2 cellular contexts compared by ENCODE assay signal in the genomic region with DNA sequence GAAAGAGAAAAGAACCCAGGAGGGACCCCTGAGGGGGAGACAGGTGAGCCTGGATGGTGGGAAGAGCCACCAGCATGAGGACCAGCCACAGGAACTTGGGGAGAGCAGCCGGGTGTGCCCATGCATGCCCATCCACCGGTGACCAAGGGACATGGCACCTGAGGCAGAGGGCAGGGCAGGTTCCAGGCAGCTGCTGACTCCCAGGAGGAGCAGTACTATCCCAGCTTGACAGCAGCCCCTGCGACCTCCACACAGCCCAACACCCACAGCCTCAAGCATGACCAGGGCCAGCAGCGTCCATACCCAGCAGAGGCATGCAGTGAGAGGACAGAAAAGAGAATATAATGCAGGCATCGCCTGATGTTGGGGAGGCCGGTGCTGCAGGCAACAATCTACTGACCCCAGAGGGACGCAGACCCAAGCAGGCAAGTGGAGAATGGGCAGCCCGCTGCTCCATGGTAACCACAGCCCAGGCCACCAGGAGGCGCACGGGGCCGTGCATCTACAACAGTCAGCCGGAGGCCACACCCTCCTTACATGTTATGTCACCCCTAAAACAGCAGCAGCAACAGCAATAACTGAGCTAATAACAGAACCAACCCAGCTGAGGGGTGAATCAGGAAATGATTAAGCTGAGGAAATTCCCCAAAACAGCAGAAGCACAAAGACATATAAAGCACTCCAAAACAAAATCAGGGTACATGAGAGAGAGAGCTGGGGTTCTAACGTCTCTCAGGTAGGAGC.
TF ChIP-seq lines count a peak whose summit lies in the region.

No MANE protein-coding gene starts in this region.

TF ChIP-seq in HEK293T, 16 proteins besides CTCF, POLR2A, EP300 and RAD21:
- TF ChIP-seq SP1 (IDR thresholded peaks at IDR 0.05) = no peak
- TF ChIP-seq FOXM1 (IDR thresholded peaks at IDR 0.05; ENCODE audit: borderline replicate concordance) = no peak
- TF ChIP-seq FOXK2 (IDR thresholded peaks at IDR 0.05) = no peak
- no peak for TF ChIP-seq TARDBP (IDR thresholded peaks at IDR 0.05)
- TF ChIP-seq ARNT (IDR thresholded peaks at IDR 0.05) = no peak
- no peak for TF ChIP-seq SUZ12 (IDR thresholded peaks at IDR 0.05)
- no peak for TF ChIP-seq L3MBTL2 (conservative IDR thresholded peaks at IDR 0.05)
- TF ChIP-seq FOXA1 (IDR thresholded peaks at IDR 0.05) = no peak
- no peak for TF ChIP-seq CTBP1 (IDR thresholded peaks at IDR 0.05; ENCODE audit: borderline replicate concordance)
- no peak for TF ChIP-seq LEF1 (IDR thresholded peaks at IDR 0.05; ENCODE audit: borderline replicate concordance)
- TF ChIP-seq BHLHE40 (IDR thresholded peaks at IDR 0.05; ENCODE audit: borderline replicate concordance) = no peak
- no peak for TF ChIP-seq ELF4 (IDR thresholded peaks at IDR 0.05)
- TF ChIP-seq, protein P1, sequence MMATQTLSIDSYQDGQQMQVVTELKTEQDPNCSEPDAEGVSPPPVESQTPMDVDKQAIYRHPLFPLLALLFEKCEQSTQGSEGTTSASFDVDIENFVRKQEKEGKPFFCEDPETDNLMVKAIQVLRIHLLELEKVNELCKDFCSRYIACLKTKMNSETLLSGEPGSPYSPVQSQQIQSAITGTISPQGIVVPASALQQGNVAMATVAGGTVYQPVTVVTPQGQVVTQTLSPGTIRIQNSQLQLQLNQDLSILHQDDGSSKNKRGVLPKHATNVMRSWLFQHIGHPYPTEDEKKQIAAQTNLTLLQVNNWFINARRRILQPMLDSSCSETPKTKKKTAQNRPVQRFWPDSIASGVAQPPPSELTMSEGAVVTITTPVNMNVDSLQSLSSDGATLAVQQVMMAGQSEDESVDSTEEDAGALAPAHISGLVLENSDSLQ (IDR thresholded peaks at IDR 0.05) = no peak

TF ChIP-seq in HepG2, 621 proteins besides CTCF, POLR2A, EP300 and RAD21 (continues in another document):
- no peak for TF ChIP-seq ATAD3A (CRISPR knock-in tag; IDR thresholded peaks at IDR 0.05)
- no peak; the same call in 1 of the 2 replicates for TF ChIP-seq THAP9 (CRISPR knock-in tag; IDR thresholded peaks at IDR 0.05; ENCODE audit: borderline replicate concordance)
- no peak for TF ChIP-seq MTA3 (CRISPR knock-in tag; IDR thresholded peaks at IDR 0.05)
- no peak for TF ChIP-seq ZNF530 (CRISPR knock-in tag; IDR thresholded peaks at IDR 0.05; ENCODE audit: low read depth)
- TF ChIP-seq ZNF674 (CRISPR knock-in tag; IDR thresholded peaks at IDR 0.05; ENCODE audit: low read depth) = no peak
- no peak for TF ChIP-seq ZNF557 (CRISPR knock-in tag; IDR thresholded peaks at IDR 0.05)
- no peak for TF ChIP-seq ZBTB2 (CRISPR knock-in tag; IDR thresholded peaks at IDR 0.05; ENCODE audit: low read depth)
- TF ChIP-seq ZNF724P (CRISPR knock-in tag; IDR thresholded peaks at IDR 0.05; ENCODE audit: borderline replicate concordance) = no peak
- TF ChIP-seq ZNF644 (CRISPR knock-in tag; IDR thresholded peaks at IDR 0.05; ENCODE audit: low read depth) = no peak
- no peak for TF ChIP-seq ZNF337 (CRISPR knock-in tag; IDR thresholded peaks at IDR 0.05; ENCODE audit: borderline replicate concordance, low read depth)
- TF ChIP-seq NFKBIZ (CRISPR knock-in tag; IDR thresholded peaks at IDR 0.05) = no peak
- TF ChIP-seq RFX5 (IDR thresholded peaks at IDR 0.05; ENCODE audit: low read depth, low read length) = no peak
- TF ChIP-seq, protein P2, sequence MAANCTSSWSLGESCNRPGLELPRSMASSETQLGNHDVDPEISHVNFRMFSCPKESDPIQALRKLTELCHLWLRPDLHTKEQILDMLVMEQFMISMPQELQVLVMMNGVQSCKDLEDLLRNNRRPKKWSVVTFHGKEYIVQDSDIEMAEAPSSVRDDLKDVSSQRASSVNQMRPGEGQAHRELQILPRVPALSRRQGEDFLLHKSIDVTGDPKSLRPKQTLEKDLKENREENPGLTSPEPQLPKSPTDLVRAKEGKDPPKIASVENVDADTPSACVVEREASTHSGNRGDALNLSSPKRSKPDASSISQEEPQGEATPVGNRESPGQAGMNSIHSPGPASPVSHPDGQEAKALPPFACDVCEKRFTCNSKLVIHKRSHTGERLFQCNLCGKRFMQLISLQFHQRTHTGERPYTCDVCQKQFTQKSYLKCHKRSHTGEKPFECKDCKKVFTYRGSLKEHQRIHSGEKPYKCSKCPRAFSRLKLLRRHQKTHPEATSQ (CRISPR knock-in tag; IDR thresholded peaks at IDR 0.05; ENCODE audit: borderline replicate concordance) = no peak
- peak; percentile 47; the same call in 1 of the 2 replicates for TF ChIP-seq ZNF317 (CRISPR knock-in tag; IDR thresholded peaks at IDR 0.05)
- no peak; the same call in 1 of the 2 replicates for TF ChIP-seq GPN1 (CRISPR knock-in tag; IDR thresholded peaks at IDR 0.05; ENCODE audit: borderline replicate concordance)
- TF ChIP-seq ZNF672 (CRISPR knock-in tag; IDR thresholded peaks at IDR 0.05) = no peak
- TF ChIP-seq GABPB1 (CRISPR knock-in tag; IDR thresholded peaks at IDR 0.05) = no peak
- TF ChIP-seq, protein P3, sequence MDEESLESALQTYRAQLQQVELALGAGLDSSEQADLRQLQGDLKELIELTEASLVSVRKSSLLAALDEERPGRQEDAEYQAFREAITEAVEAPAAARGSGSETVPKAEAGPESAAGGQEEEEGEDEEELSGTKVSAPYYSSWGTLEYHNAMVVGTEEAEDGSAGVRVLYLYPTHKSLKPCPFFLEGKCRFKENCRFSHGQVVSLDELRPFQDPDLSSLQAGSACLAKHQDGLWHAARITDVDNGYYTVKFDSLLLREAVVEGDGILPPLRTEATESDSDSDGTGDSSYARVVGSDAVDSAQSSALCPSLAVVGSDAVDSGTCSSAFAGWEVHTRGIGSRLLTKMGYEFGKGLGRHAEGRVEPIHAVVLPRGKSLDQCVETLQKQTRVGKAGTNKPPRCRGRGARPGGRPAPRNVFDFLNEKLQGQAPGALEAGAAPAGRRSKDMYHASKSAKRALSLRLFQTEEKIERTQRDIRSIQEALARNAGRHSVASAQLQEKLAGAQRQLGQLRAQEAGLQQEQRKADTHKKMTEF (CRISPR knock-in tag; IDR thresholded peaks at IDR 0.05) = 0 out of 2 replicates have a peak, but pooled peaks have one; percentile 26
- TF ChIP-seq FOXM1 (CRISPR knock-in tag; IDR thresholded peaks at IDR 0.05) = no peak
- no peak for TF ChIP-seq ZNF329 (CRISPR knock-in tag; IDR thresholded peaks at IDR 0.05; ENCODE audit: low read depth)
- 0 out of 2 replicates have a peak, but pooled peaks have one; percentile 21 for TF ChIP-seq ZMYM3 (CRISPR knock-in tag; IDR thresholded peaks at IDR 0.05)
- no peak for TF ChIP-seq GATA4 (IDR thresholded peaks at IDR 0.05; ENCODE audit: borderline replicate concordance, low read depth)
- TF ChIP-seq CHD4 (IDR thresholded peaks at IDR 0.05; ENCODE audit: borderline replicate concordance, low read length) = no peak
- no peak for TF ChIP-seq ZBTB1 (CRISPR knock-in tag; IDR thresholded peaks at IDR 0.05; ENCODE audit: borderline replicate concordance)
- TF ChIP-seq SRSF4 (IDR thresholded peaks at IDR 0.05; ENCODE audit: low read depth, low read length, poor library complexity, severe bottlenecking) = no peak
- TF ChIP-seq CBX1 (IDR thresholded peaks at IDR 0.05; ENCODE audit: low read depth) = peak; percentile 37
- TF ChIP-seq, protein P4, sequence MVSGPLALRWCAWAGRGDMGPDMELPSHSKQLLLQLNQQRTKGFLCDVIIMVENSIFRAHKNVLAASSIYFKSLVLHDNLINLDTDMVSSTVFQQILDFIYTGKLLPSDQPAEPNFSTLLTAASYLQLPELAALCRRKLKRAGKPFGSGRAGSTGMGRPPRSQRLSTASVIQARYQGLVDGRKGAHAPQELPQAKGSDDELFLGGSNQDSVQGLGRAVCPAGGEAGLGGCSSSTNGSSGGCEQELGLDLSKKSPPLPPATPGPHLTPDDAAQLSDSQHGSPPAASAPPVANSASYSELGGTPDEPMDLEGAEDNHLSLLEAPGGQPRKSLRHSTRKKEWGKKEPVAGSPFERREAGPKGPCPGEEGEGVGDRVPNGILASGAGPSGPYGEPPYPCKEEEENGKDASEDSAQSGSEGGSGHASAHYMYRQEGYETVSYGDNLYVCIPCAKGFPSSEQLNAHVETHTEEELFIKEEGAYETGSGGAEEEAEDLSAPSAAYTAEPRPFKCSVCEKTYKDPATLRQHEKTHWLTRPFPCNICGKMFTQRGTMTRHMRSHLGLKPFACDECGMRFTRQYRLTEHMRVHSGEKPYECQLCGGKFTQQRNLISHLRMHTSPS (CRISPR knock-in tag; IDR thresholded peaks at IDR 0.05; ENCODE audit: low read depth) = 0 out of 2 replicates have a peak, but pooled peaks have one; percentile 7
- 0 out of 2 replicates have a peak, but pooled peaks have one; percentile 35 for TF ChIP-seq ELF1 (CRISPR knock-in tag; IDR thresholded peaks at IDR 0.05)
- 0 out of 2 replicates have a peak, but pooled peaks have one; percentile 24 for TF ChIP-seq ZNF768 (CRISPR knock-in tag; IDR thresholded peaks at IDR 0.05)
- no peak for TF ChIP-seq ZNF432 (CRISPR knock-in tag; IDR thresholded peaks at IDR 0.05; ENCODE audit: borderline replicate concordance)
- TF ChIP-seq SAFB2 (CRISPR knock-in tag; IDR thresholded peaks at IDR 0.05; ENCODE audit: borderline replicate concordance, low read depth) = no peak
- TF ChIP-seq, protein P5, sequence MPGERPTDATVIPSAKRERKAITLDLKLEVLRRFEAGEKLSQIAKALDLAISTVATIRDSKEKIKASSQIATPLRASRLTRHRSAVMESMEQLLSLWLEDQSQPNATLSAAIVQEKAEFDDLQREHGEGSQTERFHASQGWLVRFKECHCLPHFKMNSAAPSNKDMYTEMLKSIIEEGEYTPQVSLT (CRISPR knock-in tag; IDR thresholded peaks at IDR 0.05; ENCODE audit: borderline replicate concordance, low read depth) = no peak
- TF ChIP-seq BHLHE40 (IDR thresholded peaks at IDR 0.05; ENCODE audit: low read length) = peak; percentile 19; the same call in 1 of the 2 replicates
- peak in 1 of 2 experiments; percentile 53; a peak in 1 of 4 replicates for TF ChIP-seq KLF16 (CRISPR knock-in tag; IDR thresholded peaks at IDR 0.05)
- TF ChIP-seq ZKSCAN8 (CRISPR knock-in tag; IDR thresholded peaks at IDR 0.05; ENCODE audit: borderline replicate concordance) = peak; percentile 57; the same call in 1 of the 2 replicates
- TF ChIP-seq TP53 (CRISPR knock-in tag; conservative IDR thresholded peaks at IDR 0.05) = no peak
- TF ChIP-seq, protein P6, sequence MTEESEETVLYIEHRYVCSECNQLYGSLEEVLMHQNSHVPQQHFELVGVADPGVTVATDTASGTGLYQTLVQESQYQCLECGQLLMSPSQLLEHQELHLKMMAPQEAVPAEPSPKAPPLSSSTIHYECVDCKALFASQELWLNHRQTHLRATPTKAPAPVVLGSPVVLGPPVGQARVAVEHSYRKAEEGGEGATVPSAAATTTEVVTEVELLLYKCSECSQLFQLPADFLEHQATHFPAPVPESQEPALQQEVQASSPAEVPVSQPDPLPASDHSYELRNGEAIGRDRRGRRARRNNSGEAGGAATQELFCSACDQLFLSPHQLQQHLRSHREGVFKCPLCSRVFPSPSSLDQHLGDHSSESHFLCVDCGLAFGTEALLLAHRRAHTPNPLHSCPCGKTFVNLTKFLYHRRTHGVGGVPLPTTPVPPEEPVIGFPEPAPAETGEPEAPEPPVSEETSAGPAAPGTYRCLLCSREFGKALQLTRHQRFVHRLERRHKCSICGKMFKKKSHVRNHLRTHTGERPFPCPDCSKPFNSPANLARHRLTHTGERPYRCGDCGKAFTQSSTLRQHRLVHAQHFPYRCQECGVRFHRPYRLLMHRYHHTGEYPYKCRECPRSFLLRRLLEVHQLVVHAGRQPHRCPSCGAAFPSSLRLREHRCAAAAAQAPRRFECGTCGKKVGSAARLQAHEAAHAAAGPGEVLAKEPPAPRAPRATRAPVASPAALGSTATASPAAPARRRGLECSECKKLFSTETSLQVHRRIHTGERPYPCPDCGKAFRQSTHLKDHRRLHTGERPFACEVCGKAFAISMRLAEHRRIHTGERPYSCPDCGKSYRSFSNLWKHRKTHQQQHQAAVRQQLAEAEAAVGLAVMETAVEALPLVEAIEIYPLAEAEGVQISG (CRISPR knock-in tag; IDR thresholded peaks at IDR 0.05) = 0 out of 2 replicates have a peak, but pooled peaks have one; percentile 40
- TF ChIP-seq NRL (CRISPR knock-in tag; IDR thresholded peaks at IDR 0.05; ENCODE audit: borderline replicate concordance) = 0 out of 2 replicates have a peak, but pooled peaks have one; percentile 25
- no peak for TF ChIP-seq ZBTB7B (CRISPR knock-in tag; IDR thresholded peaks at IDR 0.05)
- TF ChIP-seq ZNF781 (CRISPR knock-in tag; IDR thresholded peaks at IDR 0.05; ENCODE audit: borderline replicate concordance, not compliant biosample characterization) = no peak
- no peak for TF ChIP-seq ZNF264 (CRISPR knock-in tag; IDR thresholded peaks at IDR 0.05)
- peak; percentile 46; the same call in 1 of the 2 replicates for TF ChIP-seq KDM5B (CRISPR knock-in tag; IDR thresholded peaks at IDR 0.05; ENCODE audit: borderline replicate concordance)
- TF ChIP-seq, protein P7, sequence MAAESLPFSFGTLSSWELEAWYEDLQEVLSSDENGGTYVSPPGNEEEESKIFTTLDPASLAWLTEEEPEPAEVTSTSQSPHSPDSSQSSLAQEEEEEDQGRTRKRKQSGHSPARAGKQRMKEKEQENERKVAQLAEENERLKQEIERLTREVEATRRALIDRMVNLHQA (CRISPR knock-in tag; IDR thresholded peaks at IDR 0.05) = no peak
- TF ChIP-seq SETDB1 (CRISPR knock-in tag; IDR thresholded peaks at IDR 0.05; ENCODE audit: borderline replicate concordance) = no peak
- TF ChIP-seq ZNF839 (CRISPR knock-in tag; IDR thresholded peaks at IDR 0.05; ENCODE audit: borderline replicate concordance) = no peak; the same call in 1 of the 2 replicates
- TF ChIP-seq HNRNPLL (IDR thresholded peaks at IDR 0.05; ENCODE audit: low read depth, low read length, poor library complexity, severe bottlenecking) = no peak
